Comparison of ENCODE assay signal across 8 cellular contexts in genomic region chr11:63478896-63479295, GRCh38. TPM values are rescaled to one million over a fixed set of nuclear protein-coding genes. Genes with fewer than 3 reads are reported as not detected.
A peak's percentile ranks its signal among the peaks of the same experiment; 100 is the strongest.
DNase-seq lines count a peak whose midpoint lies in the region; ATAC-seq lines count a peak whose summit lies in the region.

No MANE protein-coding gene starts in this region.

- peak overlapping the region; percentile 85 for H3K56ac ChIP-seq in mesendoderm (ENCODE audit: low read length)

- no peak overlapping the region for H2BK120ac ChIP-seq in mesendoderm (ENCODE audit: low read depth, low read length)

- peak overlapping the region; percentile 8 for H3K9ac ChIP-seq in mesendoderm (ENCODE audit: low read length)

- peaks cover 9 to 13% of the 10 kb centered on the region in 2 experiments for H3K9me3 ChIP-seq in CD4-positive, CD25-positive, alpha-beta regulatory T cell (ENCODE audit: control insufficient read depth in 2 of 2, low read length in 2 of 2)

- no peak overlapping the region for H3K27ac Mint-ChIP-seq in CD4-positive, CD25-positive, alpha-beta regulatory T cell

- no peak overlapping the region for H3K4me3 ChIP-seq in CD4-positive, CD25-positive, alpha-beta regulatory T cell (ENCODE audit: low read depth, low read length)
- no peak overlapping the region for H3K4me3 ChIP-seq in mesendoderm (ENCODE audit: low read length)

- H3K4me3 Mint-ChIP-seq in CD4-positive, CD25-positive, alpha-beta regulatory T cell, result no peak overlapping the region

- H4K5ac ChIP-seq in mesendoderm (ENCODE audit: low read length), result no peak overlapping the region

- peak; percentile 50 to 58 for ATAC-seq in CD4-positive, CD25-positive, alpha-beta regulatory T cell (ENCODE audit: low read depth in 2 of 2)
- peak; percentile 36 for ATAC-seq in HG02798 (IDR thresholded peaks at IDR 0.05; ENCODE audit: poor library complexity, unreplicated experiment)
- ATAC-seq in GM19455 (IDR thresholded peaks at IDR 0.05; ENCODE audit: unreplicated experiment), result no peak

- H3K23ac ChIP-seq in mesendoderm (ENCODE audit: low read length), result no peak overlapping the region

- no peak overlapping the region for H3K4me2 ChIP-seq in mesendoderm (ENCODE audit: low read length)

- H3K27me3 ChIP-seq in CD4-positive, CD25-positive, alpha-beta regulatory T cell (ENCODE audit: control insufficient read depth, insufficient read depth, low read length), result peaks cover 4% of the 10 kb centered on the region
- H3K27me3 ChIP-seq in mesendoderm (ENCODE audit: insufficient read depth, low read length, poor library complexity), result no peaks in the 10 kb centered on the region

- H2AK5ac ChIP-seq in mesendoderm (ENCODE audit: low read length), result no peak overlapping the region

- DNase-seq in CD4-positive, CD25-positive, alpha-beta regulatory T cell, result peak; percentile 36 to 72 (median 67)
- peak; percentile 70 for DNase-seq in NCI-H748 (lab: John Stamatoyannopoulos, UW; ENCODE audit: unreplicated experiment)
- peak; percentile 35 to 36 for DNase-seq in activated CD4-positive, alpha-beta T cell treated with anti-CD3 and anti-CD28 coated beads, Interleukin-2, amount 50 U/mL, for 4 hours
- peak; percentile 13 for DNase-seq in effector CD8-positive, alpha-beta T cell (lab: John Stamatoyannopoulos, UW)
- peak; percentile 89 for DNase-seq in mesendoderm
- peak; percentile 11 for DNase-seq in stimulated activated CD8-positive, alpha-beta memory T cell treated with anti-CD3 and anti-CD28 coated beads, Interleukin-4, amount 100 ng/mL, for 24 hours (ENCODE audit: low read depth)

- H3K36me3 ChIP-seq in CD4-positive, CD25-positive, alpha-beta regulatory T cell (ENCODE audit: control insufficient read depth, insufficient read depth, low read length), result no peaks in the 10 kb centered on the region
- no peaks in the 10 kb centered on the region for H3K36me3 ChIP-seq in mesendoderm (ENCODE audit: control insufficient read depth, insufficient read depth, low read length)

- peak overlapping the region; percentile 76 for H3K18ac ChIP-seq in mesendoderm (ENCODE audit: low read length)

- H4K8ac ChIP-seq in mesendoderm (ENCODE audit: low read depth, low read length), result no peak overlapping the region

- no peaks in the 10 kb centered on the region for H3K4me1 ChIP-seq in CD4-positive, CD25-positive, alpha-beta regulatory T cell (ENCODE audit: control insufficient read depth, insufficient read depth, low read length, poor library complexity, severe bottlenecking)
- H3K4me1 ChIP-seq in mesendoderm (ENCODE audit: control insufficient read depth, low read depth, low read length), result peaks cover 2% of the 10 kb centered on the region

- no peaks in the 10 kb centered on the region for H3K4me1 Mint-ChIP-seq in CD4-positive, CD25-positive, alpha-beta regulatory T cell

- H3K79me2 ChIP-seq in mesendoderm (ENCODE audit: control insufficient read depth, insufficient read depth, low read length), result no peaks in the 10 kb centered on the region

- no CpG with 5 or more reads among the region's 5 CpGs for WGBS in mesendoderm (ENCODE audit: extremely low coverage, insufficient coverage, low lambda C conversion rate)

- H3K27me3 Mint-ChIP-seq in CD4-positive, CD25-positive, alpha-beta regulatory T cell, result peaks cover 30% of the 10 kb centered on the region

- peaks cover 0 to 11% (median 4%) of the 10 kb centered on the region in 7 donors for H3K9me3 Mint-ChIP-seq in CD4-positive, CD25-positive, alpha-beta regulatory T cell

- H2BK15ac ChIP-seq in mesendoderm (replicated peaks; ENCODE audit: low read depth), result peak overlapping the region; percentile 98

- H3K4ac ChIP-seq in mesendoderm (ENCODE audit: low read depth, low read length), result peak overlapping the region; percentile 94

- H3K36me3 Mint-ChIP-seq in CD4-positive, CD25-positive, alpha-beta regulatory T cell, result peaks cover 6% of the 10 kb centered on the region

- no peak overlapping the region for H2BK5ac ChIP-seq in mesendoderm (ENCODE audit: low read length)

- H3K27ac ChIP-seq in CD4-positive, CD25-positive, alpha-beta regulatory T cell (ENCODE audit: insufficient read depth, low read length, poor library complexity, severe bottlenecking), result no peak overlapping the region
- no peak overlapping the region for H3K27ac ChIP-seq in mesendoderm (ENCODE audit: low read depth, low read length)

- no peaks in the 10 kb centered on the region for H3K79me1 ChIP-seq in mesendoderm (ENCODE audit: low read length)

RNA-seq across cellular contexts. Expression of gene PLAAT5, which starts 12.1 kb away (rescaled TPM):
- total RNA-seq in CD4-positive, CD25-positive, alpha-beta regulatory T cell, result 1.8 TPM
- polyA plus RNA-seq in CD4-positive, CD25-positive, alpha-beta regulatory T cell, result not detected
- polyA plus RNA-seq in mesendoderm (2013, experiment 1 of 2), result 5.4 TPM
- polyA plus RNA-seq in mesendoderm (2013, experiment 2 of 2), result 5.7 TPM

RNA-seq across cellular contexts. Expression of gene LGALS12, which starts 27.0 kb away (rescaled TPM):
- total RNA-seq in CD4-positive, CD25-positive, alpha-beta regulatory T cell, result 0.94 TPM
- not detected for polyA plus RNA-seq in CD4-positive, CD25-positive, alpha-beta regulatory T cell
- polyA plus RNA-seq in mesendoderm (2013, experiment 1 of 2), result 2.7 TPM
- polyA plus RNA-seq in mesendoderm (2013, experiment 2 of 2), result 2.6 TPM

RNA-seq across cellular contexts. Expression of gene PLAAT4, which starts 57.7 kb away (rescaled TPM):
- 118 TPM for total RNA-seq in CD4-positive, CD25-positive, alpha-beta regulatory T cell
- 100 to 1,000 TPM; 405 to 493 (median 439) TPM for polyA plus RNA-seq in CD4-positive, CD25-positive, alpha-beta regulatory T cell
- polyA plus RNA-seq in mesendoderm (2013, experiment 1 of 2), result 0.39 TPM
- polyA plus RNA-seq in mesendoderm (2013, experiment 2 of 2), result 0.38 TPM

Comparison
In these comparisons a context has a peak if more than half of its experiments do, and no peak if none do; other contexts are left out.
1. DNase-seq: peak in every context shown above with its lines; median percentile 89 in mesendoderm; 70 in NCI-H748; 67 in CD4-positive, CD25-positive, alpha-beta regulatory T cell; 36 in activated CD4-positive, alpha-beta T cell treated with anti-CD3 and anti-CD28 coated beads, Interleukin-2, amount 50 U/mL, for 4 hours; 13 in effector CD8-positive, alpha-beta T cell; 11 in stimulated activated CD8-positive, alpha-beta memory T cell treated with anti-CD3 and anti-CD28 coated beads, Interleukin-4, amount 100 ng/mL, for 24 hours.